In genomic region chr6:21664263-21665081, GRCh38 we compare ENCODE assay signal across 8 cellular contexts.
DNase-seq lines count a peak whose midpoint lies in the region; ATAC-seq and TF ChIP-seq lines count a peak whose summit lies in the region.

No MANE protein-coding gene starts in this region.

- H3K4me3 Mint-ChIP-seq in natural killer cell: peak overlapping the region; percentile 52

- peaks cover 11 to 26% of the 10 kb centered on the region in 2 donors for H3K4me1 Mint-ChIP-seq in natural killer cell

- H3K36me3 Mint-ChIP-seq in natural killer cell: no peaks in the 10 kb centered on the region

- TF ChIP-seq CTCF in epithelial cell of proximal tubule (conservative IDR thresholded peaks at IDR 0.05; ENCODE audit: low read depth, low read length): no peak
- TF ChIP-seq CTCF in natural killer cell (IDR thresholded peaks at IDR 0.05): no peak

- peak overlapping the region; percentile 62 for H3K4me3 ChIP-seq in epithelial cell of proximal tubule (ENCODE audit: low read depth, low read length)

- no peaks in the 10 kb centered on the region for H3K9me3 Mint-ChIP-seq in natural killer cell

- intact Hi-C loops in natural killer cell (cut with micrococcal nuclease): no loop called here

- peaks cover 45 to 61% of the 10 kb centered on the region in 2 donors for H3K27me3 Mint-ChIP-seq in natural killer cell (ENCODE audit: low read depth in 2 of 2)

- ATAC-seq in natural killer cell: no peak
- no peak for ATAC-seq in GM18520 (IDR thresholded peaks at IDR 0.05; ENCODE audit: unreplicated experiment)
- ATAC-seq in HG02610 (IDR thresholded peaks at IDR 0.05; ENCODE audit: unreplicated experiment): no peak

- no peak overlapping the region for H3K27ac Mint-ChIP-seq in natural killer cell

- DNase-seq in DMS153 treated with DMSO at 0.1 percent for 48 hours (lab: John Stamatoyannopoulos, UW; ENCODE audit: unreplicated experiment): peak; percentile 38
- DNase-seq in NCI-H146 treated with DMSO at 0.1 percent for 48 hours (lab: John Stamatoyannopoulos, UW; ENCODE audit: unreplicated experiment): peak; percentile 27
- no peak for DNase-seq in epithelial cell of proximal tubule (ENCODE audit: low read depth)
- DNase-seq in natural killer cell: no peak
- DNase-seq in OCI-M1 (lab: John Stamatoyannopoulos, UW): no peak
- DNase-seq in KG1 (lab: John Stamatoyannopoulos, UW): no peak

Comparison
In these comparisons a context has a peak if more than half of its experiments do, and no peak if none do; other contexts are left out.
1. DNase-seq: peak in DMS153 treated with DMSO at 0.1 percent for 48 hours (single experiment) and NCI-H146 treated with DMSO at 0.1 percent for 48 hours (single experiment); none in epithelial cell of proximal tubule (single experiment), natural killer cell (single experiment), OCI-M1 (single experiment) and KG1 (single experiment).